In the genomic region with DNA sequence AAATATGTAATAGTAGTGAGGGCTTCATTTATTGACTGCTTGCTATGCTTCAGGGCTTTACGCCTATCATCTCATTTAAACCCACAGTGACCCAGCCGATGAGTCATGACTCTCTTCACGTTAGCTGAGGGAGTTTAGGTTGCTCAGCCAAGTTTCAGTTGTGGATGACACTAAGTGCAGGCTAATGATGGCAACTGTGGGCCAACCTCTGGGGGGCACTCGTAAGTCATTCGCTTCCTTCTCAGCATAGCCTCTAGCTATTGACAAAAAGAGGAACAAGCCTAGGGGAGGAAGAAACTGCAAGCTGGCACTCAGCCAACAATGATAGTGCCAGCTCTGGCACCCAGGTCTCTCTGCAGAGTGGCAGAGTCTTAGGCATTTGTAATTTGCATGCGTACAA, we compare ENCODE assay signal across 8 cellular contexts.
DNase-seq lines count a peak whose midpoint lies in the region; ATAC-seq lines count a peak whose summit lies in the region.

No MANE protein-coding gene starts in this region.

- peak; percentile 85 for ATAC-seq in HG02973 (IDR thresholded peaks at IDR 0.05; ENCODE audit: unreplicated experiment)

- peak; percentile 11 for DNase-seq in NCI-H748 (lab: John Stamatoyannopoulos, UW; ENCODE audit: unreplicated experiment)
- DNase-seq in NCI-H748 treated with DMSO at 0.1 percent for 48 hours (lab: John Stamatoyannopoulos, UW) = no peak
- DNase-seq in NOMO-1 treated with dmso at 0.1 percent for 144 hours (lab: John Stamatoyannopoulos, UW; ENCODE audit: unreplicated experiment) = peak; percentile 94
- DNase-seq in activated T-cell treated with anti-CD3 and anti-CD28 coated beads, Interleukin-2, amount 50 U/mL, for 1 hour = peak; percentile 47
- peak; percentile 59 for DNase-seq in germinal center (ENCODE audit: low spot score)
- DNase-seq in stimulated activated CD4-positive, alpha-beta T cell treated with anti-CD3 and anti-CD28 coated beads, Interleukin-2, amount 100 ng/mL, for 4 hours (ENCODE audit: low read depth) = peak; percentile 41
- DNase-seq in NCI-H510A treated with DMSO at 0.1 percent for 48 hours (lab: John Stamatoyannopoulos, UW) = no peak

Comparison
In these comparisons a context has a peak if more than half of its experiments do, and no peak if none do; other contexts are left out.
1. DNase-seq: peak in NCI-H748 (single experiment), NOMO-1 treated with dmso at 0.1 percent for 144 hours (single experiment), activated T-cell treated with anti-CD3 and anti-CD28 coated beads, Interleukin-2, amount 50 U/mL, for 1 hour (single experiment), germinal center (single experiment) and stimulated activated CD4-positive, alpha-beta T cell treated with anti-CD3 and anti-CD28 coated beads, Interleukin-2, amount 100 ng/mL, for 4 hours (single experiment); none in NCI-H748 treated with DMSO at 0.1 percent for 48 hours (single experiment) and NCI-H510A treated with DMSO at 0.1 percent for 48 hours (single experiment).